Comparison of ENCODE assay signal across 14 cellular contexts in the genomic region with DNA sequence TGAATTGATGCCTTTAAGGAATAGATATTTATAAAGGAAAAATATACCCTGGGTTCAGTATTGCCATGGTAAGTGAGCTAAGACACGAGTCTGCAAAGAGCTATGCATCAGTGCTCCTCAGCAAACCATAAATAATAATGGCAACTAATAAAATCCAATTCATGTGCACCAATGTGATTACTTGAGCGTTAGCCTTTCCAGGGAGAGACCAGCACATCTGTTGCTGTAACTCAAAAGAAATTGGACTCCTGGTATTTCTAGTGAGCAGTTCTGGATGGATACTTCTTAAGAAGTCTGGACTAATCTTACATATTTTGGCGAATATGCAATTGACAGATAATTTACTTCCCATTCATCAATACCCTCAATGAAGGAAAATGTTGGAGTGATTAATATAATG.
DNase-seq lines count a peak whose midpoint lies in the region; ATAC-seq lines count a peak whose summit lies in the region.
"Had no signal": no experiment of that assay in that cellular context is flagged by ENCODE, and none has a peak within 500 bp of the region (broad histone marks: within the 10 kb centered on the region; RNA-seq: fewer than 3 reads in every experiment).

No MANE protein-coding gene starts in this region.

- no peak for ATAC-seq in GM21529 (IDR thresholded peaks at IDR 0.05; ENCODE audit: unreplicated experiment)

- DNase-seq in NCI-H748 (lab: John Stamatoyannopoulos, UW; ENCODE audit: unreplicated experiment) (peak; percentile 34), NCI-H748 treated with DMSO at 0.1 percent for 48 hours (lab: John Stamatoyannopoulos, UW) (no peak), NCI-H524 treated with DMSO at 0.1 percent for 48 hours (lab: John Stamatoyannopoulos, UW) (peak; percentile 58), left kidney (ENCODE audit: low read depth, low spot score) (peak; percentile 72), NCI-H1417 treated with DMSO at 0.1 percent for 48 hours (lab: John Stamatoyannopoulos, UW) (no peak), T-helper 1 cell (no peak)
- DNase-seq: KG1, MG63, NCI-H1092, NCI-H187 treated with DMSO at 0.1 percent for 48 hours, NCI-H526, RPMI8226, SIG-M5 had no signal

Comparison
In these comparisons a context has a peak if more than half of its experiments do, and no peak if none do; other contexts are left out.
1. DNase-seq: peak in NCI-H748 (single experiment), NCI-H524 treated with DMSO at 0.1 percent for 48 hours (single experiment) and left kidney (single experiment); none in NCI-H748 treated with DMSO at 0.1 percent for 48 hours (single experiment), NCI-H1417 treated with DMSO at 0.1 percent for 48 hours (single experiment) and T-helper 1 cell (0 of 5).